Comparison of ENCODE assay signal across 1 cellular context in the genomic region with DNA sequence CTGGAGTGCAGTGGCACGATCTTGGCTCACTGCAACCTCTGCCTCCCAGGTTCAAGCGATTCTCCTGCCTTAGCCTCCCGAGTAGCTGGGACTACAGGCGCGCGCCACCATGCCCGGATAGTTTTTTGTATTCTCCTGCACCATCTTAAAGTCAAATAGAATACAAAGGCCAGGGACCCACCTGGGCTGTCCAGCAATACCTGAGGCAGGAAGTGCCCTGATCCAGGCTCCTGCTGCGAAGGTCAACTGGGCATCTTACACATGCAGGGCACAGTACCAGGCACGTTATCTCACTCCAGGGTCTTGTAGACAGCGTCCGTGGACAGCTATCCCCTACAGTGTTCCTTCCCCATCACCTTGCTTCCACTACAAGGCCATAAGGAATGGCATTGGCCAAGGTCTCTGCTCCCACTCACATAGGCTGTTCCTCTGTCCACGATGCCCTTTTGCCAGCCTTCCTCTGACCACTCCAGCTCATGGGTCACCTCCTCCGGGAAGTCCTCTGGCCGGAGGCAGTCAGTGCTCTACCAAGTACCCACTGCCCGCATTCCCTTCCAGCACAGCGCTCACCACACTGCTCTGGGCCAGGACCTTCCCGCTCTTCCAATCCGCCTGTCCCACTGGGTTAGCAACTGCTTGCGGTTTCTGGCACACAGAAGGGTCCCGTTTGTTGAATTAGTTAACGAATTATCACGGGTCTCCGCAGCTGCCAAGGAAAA.
TF ChIP-seq lines count a peak whose summit lies in the region.

No MANE protein-coding gene starts in this region.

TF ChIP-seq in liver, 16 proteins besides CTCF, POLR2A, EP300 and RAD21 (continued from another document):
- TF ChIP-seq, protein P1, sequence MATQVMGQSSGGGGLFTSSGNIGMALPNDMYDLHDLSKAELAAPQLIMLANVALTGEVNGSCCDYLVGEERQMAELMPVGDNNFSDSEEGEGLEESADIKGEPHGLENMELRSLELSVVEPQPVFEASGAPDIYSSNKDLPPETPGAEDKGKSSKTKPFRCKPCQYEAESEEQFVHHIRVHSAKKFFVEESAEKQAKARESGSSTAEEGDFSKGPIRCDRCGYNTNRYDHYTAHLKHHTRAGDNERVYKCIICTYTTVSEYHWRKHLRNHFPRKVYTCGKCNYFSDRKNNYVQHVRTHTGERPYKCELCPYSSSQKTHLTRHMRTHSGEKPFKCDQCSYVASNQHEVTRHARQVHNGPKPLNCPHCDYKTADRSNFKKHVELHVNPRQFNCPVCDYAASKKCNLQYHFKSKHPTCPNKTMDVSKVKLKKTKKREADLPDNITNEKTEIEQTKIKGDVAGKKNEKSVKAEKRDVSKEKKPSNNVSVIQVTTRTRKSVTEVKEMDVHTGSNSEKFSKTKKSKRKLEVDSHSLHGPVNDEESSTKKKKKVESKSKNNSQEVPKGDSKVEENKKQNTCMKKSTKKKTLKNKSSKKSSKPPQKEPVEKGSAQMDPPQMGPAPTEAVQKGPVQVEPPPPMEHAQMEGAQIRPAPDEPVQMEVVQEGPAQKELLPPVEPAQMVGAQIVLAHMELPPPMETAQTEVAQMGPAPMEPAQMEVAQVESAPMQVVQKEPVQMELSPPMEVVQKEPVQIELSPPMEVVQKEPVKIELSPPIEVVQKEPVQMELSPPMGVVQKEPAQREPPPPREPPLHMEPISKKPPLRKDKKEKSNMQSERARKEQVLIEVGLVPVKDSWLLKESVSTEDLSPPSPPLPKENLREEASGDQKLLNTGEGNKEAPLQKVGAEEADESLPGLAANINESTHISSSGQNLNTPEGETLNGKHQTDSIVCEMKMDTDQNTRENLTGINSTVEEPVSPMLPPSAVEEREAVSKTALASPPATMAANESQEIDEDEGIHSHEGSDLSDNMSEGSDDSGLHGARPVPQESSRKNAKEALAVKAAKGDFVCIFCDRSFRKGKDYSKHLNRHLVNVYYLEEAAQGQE (IDR thresholded peaks at IDR 0.05), result no peak
- TF ChIP-seq HNF4A (conservative IDR thresholded peaks at IDR 0.05) (no peak), FOXA2 (IDR thresholded peaks at IDR 0.05) (no peak)
- TF ChIP-seq, protein P2, sequence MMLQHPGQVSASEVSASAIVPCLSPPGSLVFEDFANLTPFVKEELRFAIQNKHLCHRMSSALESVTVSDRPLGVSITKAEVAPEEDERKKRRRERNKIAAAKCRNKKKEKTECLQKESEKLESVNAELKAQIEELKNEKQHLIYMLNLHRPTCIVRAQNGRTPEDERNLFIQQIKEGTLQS (IDR thresholded peaks at IDR 0.05), result no peak
